ENCODE assay signal across 11 cellular contexts in genomic region chr16:1932050-1933028, GRCh38. TPM values are rescaled to one million over a fixed set of nuclear protein-coding genes. Genes with fewer than 3 reads are reported as not detected.
DNase-seq lines count a peak whose midpoint lies in the region; ATAC-seq and TF ChIP-seq lines count a peak whose summit lies in the region.
"Had no signal": no experiment of that assay in that cellular context is flagged by ENCODE, and none has a peak within 500 bp of the region (broad histone marks: within the 10 kb centered on the region; RNA-seq: fewer than 3 reads in every experiment).

No MANE protein-coding gene starts in this region.

- no peak for ATAC-seq in HG02938 (IDR thresholded peaks at IDR 0.05; ENCODE audit: unreplicated experiment)
- ATAC-seq in HG03108 (IDR thresholded peaks at IDR 0.05; ENCODE audit: unreplicated experiment): no peak
- no peak for ATAC-seq in HG03442 (IDR thresholded peaks at IDR 0.05; ENCODE audit: unreplicated experiment)
- ATAC-seq: lower lobe of right lung had no signal

- POLR2A ChIA-PET in BJ (lab: Charles Lee): no interaction called here

- H3K36me3 ChIP-seq in BJ (ENCODE audit: control insufficient read depth, insufficient read depth, low read length): peaks cover 2% of the 10 kb centered on the region; the same call in 1 of the 2 replicates

- DNase-seq in BJ (ENCODE audit: low read depth) (no peak), HK-2 (ENCODE audit: unreplicated experiment) (peak; percentile 48), SW480 (ENCODE audit: low spot score) (peak; percentile 47), iPS-NIHi11 (ENCODE audit: low spot score) (peak; percentile 73), NCI-H524 treated with DMSO at 0.1 percent for 48 hours (lab: John Stamatoyannopoulos, UW) (no peak)
- DNase-seq: activated CD4-positive, CD25-positive, alpha-beta regulatory T cell; lower lobe of right lung; NCI-H774 had no signal

- TF ChIP-seq CTCF in BJ (IDR thresholded peaks at IDR 0.05; ENCODE audit: insufficient read depth, low read depth, low read length): peak; percentile 15; the same call in 1 of the 2 replicates

- H3K4me3 ChIP-seq in BJ (ENCODE audit: low read depth, low read length): no peak overlapping the region
- H3K4me3 ChIP-seq: lower lobe of right lung had no signal

- no peaks in the 10 kb centered on the region for H3K27me3 ChIP-seq in BJ (ENCODE audit: control insufficient read depth, insufficient read depth, low read length)

- CTCF ChIA-PET in BJ (lab: Yijun Ruan, JAX): interaction anchor here (1.6 to 1.9 kb wide), 2 partner anchors 68 to 70 kb away, joined by 4 to 9 read pairs; no protein-coding TSS in a partner anchor

RNA-seq across cellular contexts. Expression of gene MSRB1, which starts 10.7 kb away (rescaled TPM):
- polyA plus RNA-seq in BJ (2011; rRNA removed): 44.4 and 61.9 TPM in 2 replicates
- polyA minus RNA-seq in BJ (2011; rRNA and poly(A)+ RNA removed): 25.0 and 57.9 TPM in 2 replicates

RNA-seq across cellular contexts. Expression of gene HS3ST6, which starts 14.1 kb away (rescaled TPM):
- not detected in 2 replicates for polyA plus RNA-seq in BJ (2011; rRNA removed)
- not detected in 2 replicates for polyA minus RNA-seq in BJ (2011; rRNA and poly(A)+ RNA removed)

RNA-seq across cellular contexts. Expression of gene RPL3L, which starts 22.1 kb away (rescaled TPM):
- polyA plus RNA-seq in BJ (2011; rRNA removed): not detected in 2 replicates
- polyA minus RNA-seq in BJ (2011; rRNA and poly(A)+ RNA removed): not detected in 2 replicates

RNA-seq across cellular contexts. Expression of gene NDUFB10, which starts 27.0 kb away (rescaled TPM):
- polyA plus RNA-seq in BJ (2011; rRNA removed): 155 and 183 TPM in 2 replicates
- polyA minus RNA-seq in BJ (2011; rRNA and poly(A)+ RNA removed): 109 and 122 TPM in 2 replicates

RNA-seq across cellular contexts. Expression of gene RPS2, which starts 32.3 kb away (rescaled TPM):
- 3,098 and 4,041 TPM in 2 replicates for polyA plus RNA-seq in BJ (2011; rRNA removed)
- polyA minus RNA-seq in BJ (2011; rRNA and poly(A)+ RNA removed): 2,585 and 4,088 TPM in 2 replicates

Comparison
In these comparisons a context has a peak if more than half of its experiments do, and no peak if none do; other contexts are left out.
1. DNase-seq: peak in HK-2 (single experiment), SW480 (single experiment) and iPS-NIHi11 (single experiment); none in BJ (single experiment) and NCI-H524 treated with DMSO at 0.1 percent for 48 hours (single experiment).